ENCODE assay signal across 28 cellular contexts in genomic region chr9:99677281-99677680, GRCh38.
A peak's percentile ranks its signal among the peaks of the same experiment; 100 is the strongest.
DNase-seq lines count a peak whose midpoint lies in the region; ATAC-seq and TF ChIP-seq lines count a peak whose summit lies in the region.
"Had no signal": no experiment of that assay in that cellular context is flagged by ENCODE, and none has a peak within 500 bp of the region (broad histone marks: within the 10 kb centered on the region; RNA-seq: fewer than 3 reads in every experiment).

No MANE protein-coding gene starts in this region.

- no peak overlapping the region for H3K4me3 Mint-ChIP-seq in chondrocyte (ENCODE audit: unreplicated experiment)
- H3K4me3 Mint-ChIP-seq in activated CD4-positive, alpha-beta T cell treated with anti-CD3 and anti-CD28 coated beads, Interleukin-2, amount 10 ng/mL, durations not matched to agents 24 days and 14 days: no peak overlapping the region
- H3K4me3 Mint-ChIP-seq: activated B cell treated with CpG ODN at 0.5 μM for 24 hours; activated naive CD8-positive, alpha-beta T cell; activated T-cell treated with anti-CD3 and anti-CD28 coated beads, Interleukin-2, amount 50 U/mL, for 24 hours; CD4-positive, CD25-positive, alpha-beta regulatory T cell; central memory CD8-positive, alpha-beta T cell; mesothelial cell of epicardium had no signal

- peak; percentile 49 for DNase-seq in EH (ENCODE audit: low read depth)
- DNase-seq in M059J (ENCODE audit: low read depth): peak; percentile 14
- no peak for DNase-seq in chondrocyte (ENCODE audit: low spot score)
- DNase-seq in glomerular visceral epithelial cell (ENCODE audit: extremely low spot score): peak; percentile 4
- no peak for DNase-seq in NCI-H82 treated with DMSO at 0.1 percent for 48 hours (lab: John Stamatoyannopoulos, UW; ENCODE audit: unreplicated experiment)
- DNase-seq in posterior vena cava (ENCODE audit: low spot score): no peak
- no peak for DNase-seq in activated CD4-positive, alpha-beta T cell treated with anti-CD3 and anti-CD28 coated beads, Interleukin-2, amount 10 ng/mL, durations not matched to agents 24 days and 14 days
- DNase-seq: activated B cell treated with CpG ODN at 0.5 μM for 24 hours; activated CD4-positive, alpha-beta T cell treated with anti-CD3 and anti-CD28 coated beads, Interleukin-2, amount 50 U/mL, for 1 hour; activated effector memory CD4-positive, alpha-beta T cell treated with anti-CD3 and anti-CD28 coated beads, Interleukin-2, amount 50 U/mL, for 16 hours; activated T-cell treated with anti-CD3 and anti-CD28 coated beads, Interleukin-2, amount 50 U/mL, for 24 hours; AML-193; aorta; CD4-positive, CD25-positive, alpha-beta regulatory T cell; glutamatergic neuron; islet precursor cell; left ventricle myocardium superior; NCI-H1092; NCI-H187 treated with DMSO at 0.1 percent for 48 hours; NCI-H524 treated with DMSO at 0.1 percent for 48 hours; stimulated activated CD4-positive, alpha-beta T cell treated with anti-CD3 and anti-CD28 coated beads, Interleukin-4, amount 100 ng/mL, for 1 hour; tibial artery had no signal

- ATAC-seq in HG03439 (IDR thresholded peaks at IDR 0.05; ENCODE audit: unreplicated experiment): no peak
- ATAC-seq: A549, left ventricle myocardium superior, sciatic nerve had no signal

- H3K4me1 Mint-ChIP-seq in chondrocyte (ENCODE audit: low read depth): peaks cover 16% of the 10 kb centered on the region
- H3K4me1 Mint-ChIP-seq in activated CD4-positive, alpha-beta T cell treated with anti-CD3 and anti-CD28 coated beads, Interleukin-2, amount 10 ng/mL, durations not matched to agents 24 days and 14 days: no peaks in the 10 kb centered on the region
- H3K4me1 Mint-ChIP-seq: CD4-positive, CD25-positive, alpha-beta regulatory T cell; central memory CD8-positive, alpha-beta T cell; mesothelial cell of epicardium had no signal

- TF ChIP-seq CTCF in chondrocyte (IDR thresholded peaks at IDR 0.05): no peak

- H3K27ac Mint-ChIP-seq in chondrocyte (ENCODE audit: unreplicated experiment): peak overlapping the region; percentile 68
- H3K27ac Mint-ChIP-seq in activated CD4-positive, alpha-beta T cell treated with anti-CD3 and anti-CD28 coated beads, Interleukin-2, amount 10 ng/mL, durations not matched to agents 24 days and 14 days: no peak overlapping the region
- H3K27ac Mint-ChIP-seq: activated B cell treated with CpG ODN at 0.5 μM for 24 hours; activated naive CD8-positive, alpha-beta T cell; activated T-cell treated with anti-CD3 and anti-CD28 coated beads, Interleukin-2, amount 50 U/mL, for 24 hours; CD4-positive, CD25-positive, alpha-beta regulatory T cell; mesothelial cell of epicardium had no signal

- intact Hi-C loops in posterior vena cava (cut with DNase I): loop anchor here in 1 of 2 donors (2.0 kb wide), 1 partner anchor 58 kb away; no protein-coding TSS in a partner anchor
- intact Hi-C loops in activated CD4-positive, alpha-beta T cell treated with anti-CD3 and anti-CD28 coated beads, Interleukin-2, amount 10 ng/mL, durations not matched to agents 24 days and 14 days (cut with micrococcal nuclease): no loop called here

- peaks cover 10% of the 10 kb centered on the region for H3K9me3 Mint-ChIP-seq in chondrocyte (ENCODE audit: low read depth)
- peaks cover 19% of the 10 kb centered on the region for H3K9me3 Mint-ChIP-seq in activated CD4-positive, alpha-beta T cell treated with anti-CD3 and anti-CD28 coated beads, Interleukin-2, amount 10 ng/mL, durations not matched to agents 24 days and 14 days

- H3K27me3 Mint-ChIP-seq in chondrocyte (ENCODE audit: low read depth): no peaks in the 10 kb centered on the region
- peaks cover 6% of the 10 kb centered on the region for H3K27me3 Mint-ChIP-seq in activated CD4-positive, alpha-beta T cell treated with anti-CD3 and anti-CD28 coated beads, Interleukin-2, amount 10 ng/mL, durations not matched to agents 24 days and 14 days
- H3K27me3 Mint-ChIP-seq: activated B cell treated with CpG ODN at 0.5 μM for 24 hours; activated naive CD8-positive, alpha-beta T cell had no signal

- H3K36me3 Mint-ChIP-seq in chondrocyte (ENCODE audit: low read depth): no peaks in the 10 kb centered on the region
- H3K36me3 Mint-ChIP-seq in activated CD4-positive, alpha-beta T cell treated with anti-CD3 and anti-CD28 coated beads, Interleukin-2, amount 10 ng/mL, durations not matched to agents 24 days and 14 days (ENCODE audit: low read depth): no peaks in the 10 kb centered on the region
- H3K36me3 Mint-ChIP-seq: CD4-positive, CD25-positive, alpha-beta regulatory T cell had no signal

Comparison
In these comparisons a context has a peak if more than half of its experiments do, and no peak if none do; other contexts are left out.
1. DNase-seq: peak in EH (single experiment), M059J (single experiment) and glomerular visceral epithelial cell (single experiment); none in chondrocyte (single experiment), NCI-H82 treated with DMSO at 0.1 percent for 48 hours (single experiment), posterior vena cava (single experiment) and activated CD4-positive, alpha-beta T cell treated with anti-CD3 and anti-CD28 coated beads, Interleukin-2, amount 10 ng/mL, durations not matched to agents 24 days and 14 days (single experiment).